Comparison of ENCODE assay signal across 1 cellular context in genomic region chr19:41320185-41320518, GRCh38.
TF ChIP-seq lines count a peak whose summit lies in the region.

No MANE protein-coding gene starts in this region.

TF ChIP-seq in HepG2, 621 proteins besides CTCF, POLR2A, EP300 and RAD21:
- TF ChIP-seq ZNF549 (CRISPR knock-in tag; IDR thresholded peaks at IDR 0.05) (no peak), HNRNPL (IDR thresholded peaks at IDR 0.05; ENCODE audit: low read depth, low read length) (0 out of 2 replicates have a peak, but pooled peaks have one; percentile 50), HMGXB3 (CRISPR knock-in tag; IDR thresholded peaks at IDR 0.05; ENCODE audit: borderline replicate concordance) (no peak), HNF4A (CRISPR knock-in tag; IDR thresholded peaks at IDR 0.05) (0 out of 2 replicates have a peak, but pooled peaks have one; percentile 3), ZNF281 (CRISPR knock-in tag; IDR thresholded peaks at IDR 0.05; ENCODE audit: borderline replicate concordance) (0 out of 2 replicates have a peak, but pooled peaks have one; percentile 1)
